In the genomic region with DNA sequence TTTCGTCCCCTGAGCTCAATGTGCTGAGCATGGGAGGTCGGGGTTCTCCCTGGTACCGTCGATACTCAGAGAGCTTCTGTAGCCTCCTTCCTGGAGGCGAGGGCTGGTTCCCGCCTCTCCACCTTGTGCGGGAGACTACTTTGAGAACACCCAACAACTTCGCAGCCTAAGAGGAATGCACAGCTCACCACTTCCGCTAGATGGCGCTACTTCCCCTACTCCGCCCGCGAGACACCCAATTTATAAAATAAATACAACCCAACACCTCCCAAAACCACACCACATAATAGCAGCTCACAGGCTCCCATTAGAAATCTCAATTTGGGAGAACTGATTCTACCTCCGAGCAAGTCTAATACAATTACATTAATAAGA, we compare ENCODE assay signal across 8 cellular contexts. TPM values are rescaled to one million over a fixed set of nuclear protein-coding genes. Genes with fewer than 3 reads are reported as not detected.
DNase-seq lines count a peak whose midpoint lies in the region; ATAC-seq and TF ChIP-seq lines count a peak whose summit lies in the region.

No MANE protein-coding gene starts in this region.

- no peaks in the 10 kb centered on the region for H3K36me3 Mint-ChIP-seq in CD8-positive, alpha-beta T cell

- WGBS in iPS DF 6.9 (ENCODE audit: insufficient coverage, insufficient read length): 100% methylated on average over 2 of the region's 14 CpGs
- WGBS in sigmoid colon, 2 donors: 1 to 2% methylated on average over 14 of the region's 14 CpGs

- in situ Hi-C loops in astrocyte of the spinal cord (cut with HindIII; ENCODE audit: low sequenced_read_pairs): no loop called here

- peaks cover 19% of the 10 kb centered on the region for H3K27me3 ChIP-seq in CD8-positive, alpha-beta T cell (ENCODE audit: insufficient read depth, low read length)
- H3K27me3 ChIP-seq in iPS DF 6.9 (ENCODE audit: control insufficient read depth, insufficient read depth, low read length) (peaks cover 25% of the 10 kb centered on the region), sigmoid colon (peaks cover 0 to 5% (median 0%) of the 10 kb centered on the region in 3 donors)

- no peak for TF ChIP-seq EP300 in sigmoid colon (IDR thresholded peaks at IDR 0.05)

- H3K4me3 Mint-ChIP-seq in CD8-positive, alpha-beta T cell: peak overlapping the region; percentile 76

- H3K27ac ChIP-seq in CD8-positive, alpha-beta T cell (ENCODE audit: low read depth, low read length): no peak overlapping the region
- H3K27ac ChIP-seq in iPS DF 6.9 (ENCODE audit: low read length) (no peak overlapping the region), sigmoid colon (peak overlapping the region; percentile 85 to 96 (median 90))

- peak; percentile 44 to 81 (median 56) for DNase-seq in CD8-positive, alpha-beta T cell
- DNase-seq in MV-4-11 (lab: John Stamatoyannopoulos, UW): peak; percentile 65
- DNase-seq in T-helper 2 cell: peak in 4 of 5 experiments; percentile 43 to 69 (median 51)
- DNase-seq in astrocyte of the spinal cord (ENCODE audit: low read depth, low spot score): peak; percentile 58
- peak; percentile 78 for DNase-seq in iPS DF 6.9 (ENCODE audit: low read depth, low spot score)
- peak; percentile 92 for DNase-seq in sigmoid colon

- H3K4me3 ChIP-seq in CD8-positive, alpha-beta T cell (ENCODE audit: low read depth, low read length): peak overlapping the region; percentile 32
- H3K4me3 ChIP-seq in astrocyte of the spinal cord (ENCODE audit: low read depth, low read length) (no peak overlapping the region), iPS DF 6.9 (ENCODE audit: low read length) (peak overlapping the region; percentile 29; the same call in 1 of the 2 replicates), sigmoid colon (peak overlapping the region; percentile 54 to 87 (median 72))

- intact Hi-C loops in CD8-positive, alpha-beta T cell (cut with DNase I, micrococcal nuclease): loop anchor here (2.0 to 10.0 kb wide), 2 partner anchors 247 to 1033 kb away; no protein-coding TSS in a partner anchor
- intact Hi-C loops in sigmoid colon (cut with DNase I): loop anchor here (2.0 to 5.0 kb wide), 7 partner anchors 57 to 1033 kb away; no protein-coding TSS in a partner anchor

- TF ChIP-seq CTCF in CD8-positive, alpha-beta T cell (IDR thresholded peaks at IDR 0.05): peak; percentile 80
- peak; percentile 88 for TF ChIP-seq CTCF in astrocyte of the spinal cord (IDR thresholded peaks at IDR 0.05; ENCODE audit: low read depth, low read length)
- TF ChIP-seq CTCF in sigmoid colon (IDR thresholded peaks at IDR 0.05): peak; percentile 83 to 90 (median 89)

- no peaks in the 10 kb centered on the region for H3K9me3 Mint-ChIP-seq in CD8-positive, alpha-beta T cell

- TF ChIP-seq POLR2A in sigmoid colon (IDR thresholded peaks at IDR 0.05): no peak

- POLR2A ChIA-PET in CD8-positive, alpha-beta T cell (lab: Charles Lee): no interaction called here

- CTCF ChIA-PET in CD8-positive, alpha-beta T cell (lab: Charles Lee): interaction anchor here (0.6 to 2.0 kb wide), 18 partner anchors 11 to 507 kb away, joined by 3 to 13 read pairs (median 4); no protein-coding TSS in a partner anchor

- H3K4me1 ChIP-seq in CD8-positive, alpha-beta T cell (ENCODE audit: insufficient read depth, low read length): peaks cover 6% of the 10 kb centered on the region
- H3K4me1 ChIP-seq in iPS DF 6.9 (ENCODE audit: control insufficient read depth, insufficient read depth, low read length): peaks cover 4% of the 10 kb centered on the region
- peaks cover 0 to 58% (median 37%) of the 10 kb centered on the region in 4 donors for H3K4me1 ChIP-seq in sigmoid colon

- ATAC-seq in CD8-positive, alpha-beta T cell: peak; percentile 71
- ATAC-seq in GM21447 (IDR thresholded peaks at IDR 0.05; ENCODE audit: unreplicated experiment) (peak; percentile 71), HG02610 (IDR thresholded peaks at IDR 0.05; ENCODE audit: unreplicated experiment) (no peak)

- H3K36me3 ChIP-seq in CD8-positive, alpha-beta T cell (ENCODE audit: insufficient read depth, low read length): no peaks in the 10 kb centered on the region
- no peaks in the 10 kb centered on the region for H3K36me3 ChIP-seq in iPS DF 6.9 (ENCODE audit: control insufficient read depth, insufficient read depth, low read length)
- no peaks in the 10 kb centered on the region for H3K36me3 ChIP-seq in sigmoid colon

- H3K4me1 Mint-ChIP-seq in CD8-positive, alpha-beta T cell (ENCODE audit: low read depth): peaks cover 20% of the 10 kb centered on the region

- no peaks in the 10 kb centered on the region for H3K9me3 ChIP-seq in CD8-positive, alpha-beta T cell (ENCODE audit: low read length)
- H3K9me3 ChIP-seq in iPS DF 6.9 (ENCODE audit: control insufficient read depth, insufficient read depth, low read length) (no peaks in the 10 kb centered on the region), sigmoid colon (no peaks in the 10 kb centered on the region)

- peaks cover 59% of the 10 kb centered on the region for H3K27me3 Mint-ChIP-seq in CD8-positive, alpha-beta T cell (ENCODE audit: low read depth)

- H3K27ac Mint-ChIP-seq in CD8-positive, alpha-beta T cell: no peak overlapping the region

RNA-seq across cellular contexts. Expression of a gene that starts 1.2 kb away (rescaled TPM):
- 1 to 10 TPM in 1 of 2 experiments, under 1 TPM in 1; 0.50 to 1.7 TPM for total RNA-seq in CD8-positive, alpha-beta T cell
- total RNA-seq in sigmoid colon: 10 to 100 TPM; 21.8 to 58.6 (median 32.8) TPM
- 10 to 100 TPM in 1 of 3 donors, 1 to 10 TPM in 2; 1.4 to 18.5 (median 6.0) TPM for polyA plus RNA-seq in sigmoid colon

Comparison
In these comparisons a context has a peak if more than half of its experiments do, and no peak if none do; other contexts are left out.
1. H3K27ac ChIP-seq: peak in sigmoid colon (4 of 4); none in CD8-positive, alpha-beta T cell (single experiment) and iPS DF 6.9 (single experiment).
2. RNA of a gene that starts 1.2 kb away (total RNA-seq): 21.8 to 58.6 TPM in sigmoid colon; 0.50 to 1.7 TPM in CD8-positive, alpha-beta T cell; every median in the first group is over 4 times any median in the second.
3. Peak in every context shown above with its lines, with median percentiles within 50 percentile points of each other: DNase-seq and CTCF ChIP-seq.